In the genomic region with DNA sequence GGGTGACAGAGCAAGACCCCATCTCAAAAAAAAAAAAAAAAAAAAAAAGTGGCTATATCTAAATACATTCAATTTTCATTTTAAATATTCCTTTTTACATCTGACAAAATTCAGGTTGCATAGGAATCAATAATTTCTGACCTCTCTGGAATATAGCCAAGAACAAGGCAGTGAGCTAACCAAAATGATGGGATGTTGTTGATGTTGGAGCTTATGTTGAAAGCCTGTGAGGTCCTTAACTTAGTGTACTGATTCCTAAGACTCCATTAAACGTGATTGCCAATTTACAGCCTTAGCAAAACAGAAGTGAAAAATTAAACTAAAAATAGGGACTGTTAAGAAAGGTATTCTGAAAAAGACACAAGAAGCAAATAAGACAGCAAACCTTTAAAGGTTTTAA, we compare ENCODE assay signal across 24 cellular contexts.
"Had no signal": no experiment of that assay in that cellular context is flagged by ENCODE, and none has a peak within 500 bp of the region (broad histone marks: within the 10 kb centered on the region; RNA-seq: fewer than 3 reads in every experiment).

No MANE protein-coding gene starts in this region.

- H3K4me1 ChIP-seq: neural progenitor cell had no signal

- H3K9ac ChIP-seq: neural progenitor cell had no signal

- ATAC-seq: left cardiac atrium, left ventricle myocardium superior, mucosa of descending colon, natural killer cell had no signal

- H3K27ac ChIP-seq: coronary artery, hepatocyte, neural progenitor cell, ovary, right atrium auricular region, transverse colon had no signal

- H3K79me2 ChIP-seq: hepatocyte had no signal

- H3K27me3 ChIP-seq: hepatocyte, neural progenitor cell, ovary, right atrium auricular region, stomach, transverse colon had no signal

- H2AFZ ChIP-seq: hepatocyte, neural progenitor cell had no signal

- H3K9me3 ChIP-seq: mucosa of descending colon, ovary, right atrium auricular region, stomach, thoracic aorta, transverse colon had no signal

- H3K36me3 ChIP-seq: neural progenitor cell, ovary, right atrium auricular region, stomach, transverse colon had no signal

- H3K4me2 ChIP-seq: hepatocyte, neural progenitor cell had no signal

- H3K4me3 ChIP-seq: coronary artery, hepatocyte, mucosa of descending colon, neural progenitor cell, ovary, right atrium auricular region, stomach, thoracic aorta, transverse colon had no signal

- DNase-seq: effector CD4-positive, alpha-beta T cell; endodermal cell; erythroblast; foreskin melanocyte; head of caudate nucleus; kidney; left cardiac atrium; left ventricle myocardium superior; mammary epithelial cell; mucosa of descending colon; natural killer cell; nucleus accumbens; ovary; small intestine; stimulated activated CD4-positive, alpha-beta T cell treated with anti-CD3 and anti-CD28 coated beads, Interleukin-12 subunit alpha, Interleukin-12 subunit beta, amount 100 ng/mL, for 4 hours; stimulated activated naive CD4-positive, alpha-beta T cell; stomach; substantia nigra; transverse colon had no signal
